23 cellular contexts compared by ENCODE assay signal in genomic region chr1:94672001-94672400, GRCh38.
DNase-seq lines count a peak whose midpoint lies in the region; ATAC-seq and TF ChIP-seq lines count a peak whose summit lies in the region.
"Had no signal": no experiment of that assay in that cellular context is flagged by ENCODE, and none has a peak within 500 bp of the region (broad histone marks: within the 10 kb centered on the region; RNA-seq: fewer than 3 reads in every experiment).

No MANE protein-coding gene starts in this region.

- H3K9me3 ChIP-seq in AG04450 (ENCODE audit: control insufficient read depth, insufficient read depth, low read length) (no peaks in the 10 kb centered on the region), fibroblast of lung (ENCODE audit: control insufficient read depth, insufficient read depth, low read depth, low read length) (no peaks in the 10 kb centered on the region), neural progenitor cell (ENCODE audit: low read depth) (no peaks in the 10 kb centered on the region)
- H3K9me3 ChIP-seq: BLaER1 treated with 17β-estradiol and CSF1 and Interleukin-3, amounts not matched to agents 10 nM and 100 nM; MG63 had no signal

- POLR2A ChIA-PET in AG04450 (lab: Yijun Ruan, JAX): no interaction called here

- H2AFZ ChIP-seq in fibroblast of lung (ENCODE audit: low read length) (no peak overlapping the region), neural progenitor cell (replicated peaks) (no peak overlapping the region)
- H2AFZ ChIP-seq: PC-9 had no signal

- H3K9ac ChIP-seq in fibroblast of lung (ENCODE audit: insufficient read depth, low read length) (no peak overlapping the region), neural progenitor cell (no peak overlapping the region)
- H3K9ac ChIP-seq: BLaER1 treated with 17β-estradiol and CSF1 and Interleukin-3, amounts not matched to agents 10 nM and 100 nM had no signal

- H3K4me3 Mint-ChIP-seq in HFFc6: no peak overlapping the region; the same call in 1 of the 2 replicates
- H3K4me3 Mint-ChIP-seq in neural progenitor cell: no peak overlapping the region
- H3K4me3 Mint-ChIP-seq: CD4-positive, alpha-beta T cell had no signal

- ATAC-seq in GM21619 (IDR thresholded peaks at IDR 0.05; ENCODE audit: unreplicated experiment): no peak
- no peak for ATAC-seq in HG02678 (IDR thresholded peaks at IDR 0.05; ENCODE audit: unreplicated experiment)
- ATAC-seq: GM12878, Right ventricle myocardium inferior had no signal

- H3K36me3 ChIP-seq in fibroblast of lung (ENCODE audit: control insufficient read depth, insufficient read depth, low read length) (no peaks in the 10 kb centered on the region), neural progenitor cell (no peaks in the 10 kb centered on the region)
- H3K36me3 ChIP-seq: BLaER1 treated with 17β-estradiol and CSF1 and Interleukin-3, amounts not matched to agents 10 nM and 100 nM; MG63 had no signal

- no peak for DNase-seq in AG04450 (ENCODE audit: low read depth, low spot score)
- no peak for DNase-seq in HFFc6
- DNase-seq in fibroblast of lung (ENCODE audit: low read depth in 2 of 2): peak in 1 of 2 donors; percentile 79
- no peak for DNase-seq in neural progenitor cell (ENCODE audit: low spot score)
- DNase-seq in activated naive CD4-positive, alpha-beta T cell (lab: John Stamatoyannopoulos, UW): no peak
- DNase-seq: AML-193; CD4-positive, alpha-beta T cell; H7; KG1; MG63; NCI-H1105 treated with DMSO at 0.1 percent for 48 hours; NCI-H146; NCI-H2029; NCI-H446; NCI-H524 treated with DMSO at 0.1 percent for 48 hours; NCI-H82; PC-9 had no signal

- peaks cover 2% of the 10 kb centered on the region; the same call in 1 of the 2 replicates for H3K27me3 Mint-ChIP-seq in HFFc6 (ENCODE audit: insufficient read depth)
- peaks cover 9% of the 10 kb centered on the region for H3K27me3 Mint-ChIP-seq in neural progenitor cell (ENCODE audit: insufficient read depth, low read depth)

- H4K20me1 ChIP-seq in fibroblast of lung (ENCODE audit: control insufficient read depth, extremely low read depth, insufficient read depth, low read length) (no peaks in the 10 kb centered on the region), neural progenitor cell (ENCODE audit: low read depth) (no peaks in the 10 kb centered on the region)
- H4K20me1 ChIP-seq: BLaER1 treated with 17β-estradiol and CSF1 and Interleukin-3, amounts not matched to agents 10 nM and 100 nM had no signal

- H3K9me3 Mint-ChIP-seq in HFFc6 (0 out of 2 replicates have a peak, but pooled peaks cover 3% of the 10 kb centered on the region), neural progenitor cell (no peaks in the 10 kb centered on the region)

- H3K27ac Mint-ChIP-seq in HFFc6: peak overlapping the region; percentile 90
- peak overlapping the region; percentile 13 for H3K27ac Mint-ChIP-seq in neural progenitor cell
- H3K27ac Mint-ChIP-seq: CD4-positive, alpha-beta T cell had no signal

- H3K27me3 ChIP-seq in AG04450 (ENCODE audit: control insufficient read depth, insufficient read depth, low read length) (no peaks in the 10 kb centered on the region), fibroblast of lung (ENCODE audit: control insufficient read depth, insufficient read depth, low read length) (no peaks in the 10 kb centered on the region), neural progenitor cell (no peaks in the 10 kb centered on the region)
- H3K27me3 ChIP-seq: BLaER1 treated with 17β-estradiol and CSF1 and Interleukin-3, amounts not matched to agents 10 nM and 100 nM; MG63 had no signal

- H3K79me2 ChIP-seq in fibroblast of lung (ENCODE audit: control insufficient read depth, insufficient read depth, low read length) (no peaks in the 10 kb centered on the region), neural progenitor cell (ENCODE audit: low read depth) (no peaks in the 10 kb centered on the region)

- H3F3A ChIP-seq in neural progenitor cell (ENCODE audit: low read depth): no peaks in the 10 kb centered on the region

- CTCF ChIA-PET in AG04450 (lab: Charles Lee): no interaction called here

- H3K36me3 Mint-ChIP-seq in HFFc6 (ENCODE audit: low read depth) (peaks cover 12% of the 10 kb centered on the region), neural progenitor cell (no peaks in the 10 kb centered on the region)

- H3K4me3 ChIP-seq in AG04450 (ENCODE audit: low read depth, low read length) (no peak overlapping the region), fibroblast of lung (replicated peaks in 1 of 4; ENCODE audit: control extremely low read depth in 1 of 4, insufficient read depth in 1 of 4, low read depth in 3 of 4, low read length in 4 of 4) (no peak overlapping the region), neural progenitor cell (no peak overlapping the region)
- H3K4me3 ChIP-seq: BLaER1 treated with 17β-estradiol and CSF1 and Interleukin-3, amounts not matched to agents 10 nM and 100 nM; GM12878; MG63; PC-9 had no signal

- H3K4me2 ChIP-seq in fibroblast of lung (ENCODE audit: extremely low read depth, insufficient read depth, low read length): no peak overlapping the region
- no peak overlapping the region for H3K4me2 ChIP-seq in neural progenitor cell
- H3K4me2 ChIP-seq: BLaER1 treated with 17β-estradiol and CSF1 and Interleukin-3, amounts not matched to agents 10 nM and 100 nM; PC-9 had no signal

- peak overlapping the region; percentile 73 for H3K27ac ChIP-seq in AG04450 (ENCODE audit: low read depth, low read length)
- H3K27ac ChIP-seq in fibroblast of lung (ENCODE audit: insufficient read depth, low read length): peak overlapping the region; percentile 27
- H3K27ac ChIP-seq in neural progenitor cell: no peak overlapping the region
- H3K27ac ChIP-seq: 22Rv1; BLaER1 treated with 17β-estradiol and CSF1 and Interleukin-3, amounts not matched to agents 10 nM and 100 nM; PC-9 had no signal

- H3K4me1 ChIP-seq in fibroblast of lung (ENCODE audit: control insufficient read depth, extremely low read depth, insufficient read depth, low read length) (peaks cover 3% of the 10 kb centered on the region), neural progenitor cell (peaks cover 5% of the 10 kb centered on the region)
- H3K4me1 ChIP-seq: BLaER1 treated with 17β-estradiol and CSF1 and Interleukin-3, amounts not matched to agents 10 nM and 100 nM had no signal

- peaks cover 90% of the 10 kb centered on the region for H3K4me1 Mint-ChIP-seq in HFFc6 (ENCODE audit: low read depth)
- peaks cover 18% of the 10 kb centered on the region for H3K4me1 Mint-ChIP-seq in neural progenitor cell

- no peak for TF ChIP-seq CTCF in AG04450 (IDR thresholded peaks at IDR 0.05; ENCODE audit: low read depth, low read length)
- no peak for TF ChIP-seq CTCF in HFFc6 (IDR thresholded peaks at IDR 0.05)
- TF ChIP-seq CTCF in fibroblast of lung (conservative IDR thresholded peaks at IDR 0.05 in 1 of 2, IDR thresholded peaks at IDR 0.05 in 1 of 2; ENCODE audit: low read depth in 1 of 2, low read length in 2 of 2): no peak
- no peak for TF ChIP-seq CTCF in neural progenitor cell (IDR thresholded peaks at IDR 0.05)
